ENCODE assay signal across 2 cellular contexts in genomic region chr10:113610636-113611601, GRCh38.
TF ChIP-seq lines count a peak whose summit lies in the region.

No MANE protein-coding gene starts in this region.

TF ChIP-seq in H1, 55 proteins besides CTCF, POLR2A, EP300 and RAD21:
- TF ChIP-seq SP2 (IDR thresholded peaks at IDR 0.05; ENCODE audit: low read length), result no peak
- no peak for TF ChIP-seq CHD2 (IDR thresholded peaks at IDR 0.05; ENCODE audit: low read length)
- TF ChIP-seq SIRT6 (IDR thresholded peaks at IDR 0.05; ENCODE audit: low read length), result no peak
- no peak for TF ChIP-seq CHD1 (IDR thresholded peaks at IDR 0.05; ENCODE audit: low read depth, low read length)
- no peak for TF ChIP-seq JUN (IDR thresholded peaks at IDR 0.05; ENCODE audit: low read depth, low read length)
- no peak for TF ChIP-seq TBP (IDR thresholded peaks at IDR 0.05; ENCODE audit: low read depth, low read length)
- TF ChIP-seq ZNF274 (IDR thresholded peaks at IDR 0.05; ENCODE audit: borderline replicate concordance, extremely low read depth, low read length), result no peak
- TF ChIP-seq BACH1 (IDR thresholded peaks at IDR 0.05; ENCODE audit: low read length), result no peak
- no peak for TF ChIP-seq MAX (IDR thresholded peaks at IDR 0.05)
- no peak for TF ChIP-seq MAFK (IDR thresholded peaks at IDR 0.05; ENCODE audit: low read depth, low read length)
- TF ChIP-seq BRCA1 (IDR thresholded peaks at IDR 0.05; ENCODE audit: low read depth, low read length), result no peak
- TF ChIP-seq HDAC6 (IDR thresholded peaks at IDR 0.05; ENCODE audit: low read depth, low read length), result no peak
- no peak for TF ChIP-seq TAF1 (IDR thresholded peaks at IDR 0.05; ENCODE audit: low read depth, low read length)
- TF ChIP-seq PHF8 (conservative IDR thresholded peaks at IDR 0.05; ENCODE audit: low read depth, low read length), result no peak
- TF ChIP-seq CBX8 (IDR thresholded peaks at IDR 0.05; ENCODE audit: borderline replicate concordance, low read depth, low read length), result no peak
- TF ChIP-seq RFX5 (IDR thresholded peaks at IDR 0.05; ENCODE audit: borderline replicate concordance, low read depth, low read length), result no peak
- TF ChIP-seq RXRA (IDR thresholded peaks at IDR 0.05; ENCODE audit: insufficient read depth, low read depth, low read length), result no peak
- TF ChIP-seq RNF2 (IDR thresholded peaks at IDR 0.05; ENCODE audit: borderline replicate concordance, low read depth, low read length, missing control alignments, poor library complexity, severe bottlenecking), result no peak
- no peak for TF ChIP-seq KDM1A (IDR thresholded peaks at IDR 0.05; ENCODE audit: borderline replicate concordance, low read length)

TF ChIP-seq in SK-N-SH treated with all-trans-retinoic acid at 6 μM for 48 hours, 23 proteins besides CTCF, POLR2A, EP300 and RAD21:
- TF ChIP-seq TSHZ2 (CRISPR knock-in tag; IDR thresholded peaks at IDR 0.05) (no peak), TOX (CRISPR knock-in tag; IDR thresholded peaks at IDR 0.05; ENCODE audit: borderline replicate concordance) (no peak)
